In the genomic region with DNA sequence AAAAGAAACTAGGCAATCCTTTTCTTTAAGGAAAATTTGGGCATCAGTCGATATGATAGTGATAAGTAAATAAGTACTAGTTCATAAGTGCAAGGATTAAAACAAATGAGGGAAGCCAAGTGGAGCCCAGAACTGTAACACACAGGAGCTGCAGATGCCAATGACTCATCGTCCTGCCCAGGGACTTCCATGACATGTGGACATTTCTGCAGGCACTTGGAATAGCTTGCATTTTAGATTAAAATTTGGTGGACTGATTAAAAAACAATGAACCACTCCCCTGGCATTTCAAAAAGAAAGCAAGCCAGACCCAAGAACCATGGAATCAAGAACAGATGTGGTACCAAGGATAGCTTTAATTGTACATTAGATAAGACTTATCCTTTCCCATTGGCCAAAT, we compare ENCODE assay signal across 16 cellular contexts. TPM values are rescaled to one million over a fixed set of nuclear protein-coding genes. Genes with fewer than 3 reads are reported as not detected.
DNase-seq lines count a peak whose midpoint lies in the region; TF ChIP-seq lines count a peak whose summit lies in the region.
"Had no signal": no experiment of that assay in that cellular context is flagged by ENCODE, and none has a peak within 500 bp of the region (broad histone marks: within the 10 kb centered on the region; RNA-seq: fewer than 3 reads in every experiment).

No MANE protein-coding gene starts in this region.

- no peak overlapping the region for H3K9ac ChIP-seq in GM23248

- H3K4me1 ChIP-seq in GM23248 (ENCODE audit: insufficient read depth), result peaks cover 9% of the 10 kb centered on the region; the same call in 1 of the 2 replicates
- H3K4me1 ChIP-seq: transverse colon had no signal

- H3K27me3 Mint-ChIP-seq in chondrocyte (ENCODE audit: low read depth), result no peaks in the 10 kb centered on the region
- H3K27me3 Mint-ChIP-seq: naive thymus-derived CD8-positive, alpha-beta T cell had no signal

- H3K4me3 Mint-ChIP-seq in chondrocyte (ENCODE audit: unreplicated experiment), result no peak overlapping the region
- H3K4me3 Mint-ChIP-seq: naive thymus-derived CD8-positive, alpha-beta T cell had no signal

- H3F3A ChIP-seq in GM23248 (ENCODE audit: insufficient read depth), result 0 out of 2 replicates have a peak, but pooled peaks cover 6% of the 10 kb centered on the region

- intact Hi-C loops in posterior vena cava (cut with DNase I), result no loop called here

- TF ChIP-seq CTCF in fibroblast of the aortic adventitia (IDR thresholded peaks at IDR 0.05; ENCODE audit: insufficient read depth, low read length), result no peak
- TF ChIP-seq CTCF in chondrocyte (IDR thresholded peaks at IDR 0.05), result no peak

- H3K9me3 ChIP-seq in GM23248 (ENCODE audit: low read depth), result no peaks in the 10 kb centered on the region
- H3K9me3 ChIP-seq: transverse colon had no signal

- H3K4me3 ChIP-seq in GM23248, result no peak overlapping the region
- no peak overlapping the region for H3K4me3 ChIP-seq in fibroblast of the aortic adventitia (ENCODE audit: low read depth, low read length)
- H3K4me3 ChIP-seq: skin epidermis, transverse colon had no signal

- H3K9me2 ChIP-seq in GM23248 (ENCODE audit: insufficient read depth), result no peaks in the 10 kb centered on the region

- H3K36me3 Mint-ChIP-seq in chondrocyte (ENCODE audit: low read depth), result no peaks in the 10 kb centered on the region
- H3K36me3 Mint-ChIP-seq: naive thymus-derived CD8-positive, alpha-beta T cell had no signal

- DNase-seq in A172 (ENCODE audit: low spot score) (peak; percentile 52), GM23248 (peak; percentile 66), SW480 (ENCODE audit: low spot score) (peak; percentile 23), fibroblast of the aortic adventitia (ENCODE audit: low read depth) (peak; percentile 93), posterior vena cava (ENCODE audit: low spot score) (no peak), LoVo (ENCODE audit: low spot score) (no peak), NCI-H2081 (lab: John Stamatoyannopoulos, UW) (no peak), chondrocyte (ENCODE audit: low spot score) (no peak)
- DNase-seq: activated CD4-positive, CD25-positive, alpha-beta regulatory T cell; aorta; naive thymus-derived CD8-positive, alpha-beta T cell; NCI-H524; transverse colon had no signal

- H2AFZ ChIP-seq in GM23248, result no peak overlapping the region

- H3K9me3 Mint-ChIP-seq in chondrocyte (ENCODE audit: low read depth), result no peaks in the 10 kb centered on the region
- H3K9me3 Mint-ChIP-seq: naive thymus-derived CD8-positive, alpha-beta T cell had no signal

- H3K27me3 ChIP-seq in GM23248 (replicated peaks; ENCODE audit: insufficient read depth), result no peaks in the 10 kb centered on the region
- H3K27me3 ChIP-seq: transverse colon had no signal

- no peak overlapping the region for H3K27ac ChIP-seq in GM23248
- H3K27ac ChIP-seq: epithelial cell of prostate, skin epidermis, transverse colon had no signal

- H3K79me2 ChIP-seq in GM23248 (ENCODE audit: insufficient read depth), result no peaks in the 10 kb centered on the region

- no peak overlapping the region for H3K27ac Mint-ChIP-seq in chondrocyte (ENCODE audit: unreplicated experiment)

- WGBS in GM23248 (ENCODE audit: low coverage in 1 of 2, low lambda C conversion rate in 2 of 2, missing lambda C conversion rate in 2 of 2), 2 experiments, result 2 to 7% methylated on average over 2 of the region's 2 CpGs

- H3K4me1 Mint-ChIP-seq in chondrocyte (ENCODE audit: low read depth), result peaks cover 5% of the 10 kb centered on the region
- H3K4me1 Mint-ChIP-seq: naive thymus-derived CD8-positive, alpha-beta T cell had no signal

- no peak overlapping the region for H3K4me2 ChIP-seq in GM23248 (ENCODE audit: unreplicated experiment)

- no peaks in the 10 kb centered on the region for H3K36me3 ChIP-seq in GM23248 (ENCODE audit: low read depth)
- H3K36me3 ChIP-seq: transverse colon had no signal

- H4K20me1 ChIP-seq in GM23248 (ENCODE audit: insufficient read depth), result no peaks in the 10 kb centered on the region

- in situ Hi-C loops in GM23248 (cut with MboI), result no loop called here

RNA-seq across cellular contexts. Expression of a gene that starts 2.9 kb away (rescaled TPM):
- total RNA-seq in A172 (2014; rRNA removed; shearing (Covaris generic)), result not detected in 2 replicates
- total RNA-seq in GM23248 (2014; rRNA removed; shearing (Covaris generic)), result not detected in 2 replicates
- not detected in 2 replicates for polyA plus RNA-seq in GM23248 (2016; fragmentation: Nextera tagmentation; extraction: Ambion mirVana)
- not detected in 2 replicates for total RNA-seq in fibroblast of the aortic adventitia (ENCODE audit: low replicate concordance)
- total RNA-seq in posterior vena cava, result not detected
- total RNA-seq in chondrocyte, result not detected in 3 replicates
- total RNA-seq: aorta; naive thymus-derived CD8-positive, alpha-beta T cell; SK-MEL-5; transverse colon had no signal
- polyA plus RNA-seq: aorta; naive thymus-derived CD8-positive, alpha-beta T cell had no signal

RNA-seq across cellular contexts. Expression of a gene that starts 44.6 kb away (rescaled TPM):
- total RNA-seq in A172 (2014; rRNA removed; shearing (Covaris generic)), result not detected in 2 replicates
- total RNA-seq in GM23248 (2014; rRNA removed; shearing (Covaris generic)), result not detected in 2 replicates
- not detected in 2 replicates for polyA plus RNA-seq in GM23248 (2016; fragmentation: Nextera tagmentation; extraction: Ambion mirVana)
- total RNA-seq in fibroblast of the aortic adventitia (ENCODE audit: low replicate concordance) (not detected in 2 replicates), posterior vena cava (not detected), chondrocyte (not detected in 3 replicates)
- total RNA-seq: aorta; naive thymus-derived CD8-positive, alpha-beta T cell; SK-MEL-5 had no signal
- polyA plus RNA-seq: naive thymus-derived CD8-positive, alpha-beta T cell had no signal

RNA-seq across cellular contexts. Expression of a gene that starts 52.3 kb away (rescaled TPM):
- 34.8 and 37.2 TPM in 2 replicates for total RNA-seq in A172 (2014; rRNA removed; shearing (Covaris generic))
- total RNA-seq in GM23248 (2014; rRNA removed; shearing (Covaris generic)), result 34.0 and 39.4 TPM in 2 replicates
- polyA plus RNA-seq in GM23248 (2016; fragmentation: Nextera tagmentation; extraction: Ambion mirVana), result 185 and 193 TPM in 2 replicates
- 52.3 and 71.0 TPM in 2 replicates for total RNA-seq in fibroblast of the aortic adventitia (ENCODE audit: low replicate concordance)
- 100 to 1,000 TPM; 151 to 155 TPM for total RNA-seq in posterior vena cava
- total RNA-seq in chondrocyte, result 99.2 to 128 TPM (median 106 TPM) in 3 replicates

Comparison
In these comparisons a context has a peak if more than half of its experiments do, and no peak if none do; other contexts are left out.
1. DNase-seq: peak in A172 (single experiment), GM23248 (single experiment), SW480 (single experiment) and fibroblast of the aortic adventitia (single experiment); none in posterior vena cava (single experiment), LoVo (single experiment), NCI-H2081 (0 of 2) and chondrocyte (single experiment).